21 cellular contexts compared by ENCODE assay signal in the genomic region with DNA sequence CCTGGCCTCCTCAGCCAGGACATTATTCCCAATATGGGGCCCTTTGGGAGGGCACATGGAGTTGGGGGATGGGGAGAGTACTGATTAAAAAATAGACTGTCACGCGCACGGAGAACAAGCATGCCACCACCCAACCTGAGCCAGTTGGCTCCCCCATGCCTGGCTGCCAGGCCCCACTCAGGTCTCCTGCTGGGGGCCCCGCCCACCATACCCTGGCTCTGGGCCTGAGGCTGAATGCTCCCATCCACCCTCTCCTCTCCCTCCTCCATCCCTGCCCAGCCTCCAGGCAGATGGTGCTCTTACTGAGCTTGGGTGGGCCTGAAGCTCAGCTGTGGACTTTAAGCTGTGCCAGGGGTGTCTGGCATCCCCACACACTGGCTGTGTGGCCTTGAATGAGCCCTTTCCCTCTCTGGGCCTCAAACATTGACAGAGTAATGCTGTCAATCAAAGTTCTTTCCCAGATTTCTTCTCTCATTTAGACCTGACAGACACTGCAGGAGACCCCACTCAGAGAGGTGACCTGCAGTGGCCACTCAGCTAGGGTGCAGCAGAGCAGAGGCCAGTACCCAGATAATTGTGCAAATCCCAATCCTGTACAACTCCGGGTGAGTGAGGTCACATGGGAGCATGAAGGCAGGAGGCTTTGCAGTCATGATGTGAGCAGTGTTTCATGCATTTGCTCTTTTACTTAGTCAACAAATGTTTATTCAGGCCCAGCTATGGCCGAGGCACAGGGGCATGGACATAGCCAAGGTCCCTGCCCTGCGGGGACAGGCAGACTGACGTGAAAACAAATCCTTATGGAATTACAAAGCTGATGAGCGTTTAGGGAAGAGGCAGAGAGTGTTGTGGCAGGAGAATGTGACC. TPM values are rescaled to one million over a fixed set of nuclear protein-coding genes. Genes with fewer than 3 reads are reported as not detected.
A peak's percentile ranks its signal among the peaks of the same experiment; 100 is the strongest.
DNase-seq lines count a peak whose midpoint lies in the region; ATAC-seq and TF ChIP-seq lines count a peak whose summit lies in the region.
"Had no signal": no experiment of that assay in that cellular context is flagged by ENCODE, and none has a peak within 500 bp of the region (broad histone marks: within the 10 kb centered on the region; RNA-seq: fewer than 3 reads in every experiment).

No MANE protein-coding gene starts in this region.

- H3K27me3 Mint-ChIP-seq in endodermal cell (ENCODE audit: insufficient read depth) (peaks cover 11% of the 10 kb centered on the region), HFFc6 (ENCODE audit: insufficient read depth) (peaks cover 9% of the 10 kb centered on the region)
- H3K27me3 Mint-ChIP-seq in activated CD4-positive, alpha-beta T cell treated with anti-CD3 and anti-CD28 coated beads, Interleukin-2, amount 10 ng/mL, durations not matched to agents 24 days and 14 days, result peaks cover 16% of the 10 kb centered on the region
- H3K27me3 Mint-ChIP-seq: naive B cell had no signal

- no peak overlapping the region for H3K4me3 ChIP-seq in endodermal cell (ENCODE audit: low read length)
- H3K4me3 ChIP-seq in lower lobe of right lung, result no peak overlapping the region
- no peak overlapping the region for H3K4me3 ChIP-seq in thoracic aorta
- no peak overlapping the region for H3K4me3 ChIP-seq in esophagus muscularis mucosa
- H3K4me3 ChIP-seq: prostate gland, SK-N-MC had no signal

- H3K36me3 ChIP-seq in endodermal cell (ENCODE audit: control insufficient read depth, insufficient read depth, low read length) (no peaks in the 10 kb centered on the region), lower lobe of right lung (peaks cover 3% of the 10 kb centered on the region), thoracic aorta (no peaks in the 10 kb centered on the region), esophagus muscularis mucosa (peaks cover 0 to 41% (median 3%) of the 10 kb centered on the region in 4 donors)
- H3K36me3 ChIP-seq: prostate gland had no signal

- intact Hi-C loops in lower lobe of right lung (cut with DNase I) (no loop called here), esophagus muscularis mucosa (cut with DNase I) (no loop called here)
- intact Hi-C loops in activated CD4-positive, alpha-beta T cell treated with anti-CD3 and anti-CD28 coated beads, Interleukin-2, amount 10 ng/mL, durations not matched to agents 24 days and 14 days (cut with micrococcal nuclease), result no loop called here

- H3K9me3 ChIP-seq in endodermal cell (ENCODE audit: control insufficient read depth, low read length) (no peaks in the 10 kb centered on the region), lower lobe of right lung (no peaks in the 10 kb centered on the region), thoracic aorta (no peaks in the 10 kb centered on the region), esophagus muscularis mucosa (no peaks in the 10 kb centered on the region)
- H3K9me3 ChIP-seq: Caco-2, prostate gland had no signal

- H3K27ac ChIP-seq in endodermal cell (ENCODE audit: low read depth, low read length), result no peak overlapping the region
- H3K27ac ChIP-seq in lower lobe of right lung, result peak overlapping the region; percentile 31
- H3K27ac ChIP-seq in thoracic aorta, result peak overlapping the region; percentile 99 to 100
- peak overlapping the region in 2 of 4 donors; percentile 22 to 25 for H3K27ac ChIP-seq in esophagus muscularis mucosa (replicated peaks in 1 of 4)
- H3K27ac ChIP-seq: SK-N-MC had no signal

- WGBS in endodermal cell (ENCODE audit: insufficient coverage in 1 of 2, insufficient read length in 1 of 2), 2 experiments, result 86 to 89% methylated on average over 8 to 9 of the region's 9 CpGs
- WGBS in esophagus muscularis mucosa, result 72% methylated on average over 9 of the region's 9 CpGs

- TF ChIP-seq POLR2A in esophagus muscularis mucosa (IDR thresholded peaks at IDR 0.05; ENCODE audit: low read depth), result no peak

- no peaks in the 10 kb centered on the region for H3K36me3 Mint-ChIP-seq in endodermal cell (ENCODE audit: low read depth)
- H3K36me3 Mint-ChIP-seq in activated CD4-positive, alpha-beta T cell treated with anti-CD3 and anti-CD28 coated beads, Interleukin-2, amount 10 ng/mL, durations not matched to agents 24 days and 14 days (ENCODE audit: low read depth), result no peaks in the 10 kb centered on the region
- no peaks in the 10 kb centered on the region for H3K36me3 Mint-ChIP-seq in HFFc6 (ENCODE audit: low read depth)
- H3K36me3 Mint-ChIP-seq: naive B cell had no signal

- ATAC-seq in lower lobe of right lung (no peak), thoracic aorta (ENCODE audit: insufficient number of reproducible peaks, low FRiP score, low read depth) (no peak), HG02642 (IDR thresholded peaks at IDR 0.05; ENCODE audit: poor library complexity, unreplicated experiment) (no peak)
- ATAC-seq: stimulated activated naive CD8-positive, alpha-beta T cell treated with anti-CD3 and anti-CD28 coated beads, Interleukin-15, amount 100 ng/mL, for 72 hours had no signal

- no peaks in the 10 kb centered on the region for H3K9me3 Mint-ChIP-seq in endodermal cell
- no peaks in the 10 kb centered on the region for H3K9me3 Mint-ChIP-seq in activated CD4-positive, alpha-beta T cell treated with anti-CD3 and anti-CD28 coated beads, Interleukin-2, amount 10 ng/mL, durations not matched to agents 24 days and 14 days
- no peaks in the 10 kb centered on the region for H3K9me3 Mint-ChIP-seq in HFFc6
- H3K9me3 Mint-ChIP-seq: activated naive CD4-positive, alpha-beta T cell treated with anti-CD3 and anti-CD28 coated beads for 36 hours; naive B cell; stimulated activated naive CD8-positive, alpha-beta T cell treated with anti-CD3 and anti-CD28 coated beads, Interleukin-15, amount 100 ng/mL, for 72 hours had no signal

- no peak for TF ChIP-seq EP300 in esophagus muscularis mucosa (IDR thresholded peaks at IDR 0.05)

- H3K9ac ChIP-seq in endodermal cell (ENCODE audit: extremely low read depth, low read length, poor library complexity, severe bottlenecking), result no peak overlapping the region

- DNase-seq in NCI-H69 (lab: John Stamatoyannopoulos, UW) (peak; percentile 54), endodermal cell (no peak), lower lobe of right lung (no peak), thoracic aorta (ENCODE audit: low spot score) (no peak), esophagus muscularis mucosa (ENCODE audit: extremely low spot score) (no peak), HFFc6 (no peak)
- DNase-seq in activated CD4-positive, alpha-beta T cell treated with anti-CD3 and anti-CD28 coated beads, Interleukin-2, amount 10 ng/mL, durations not matched to agents 24 days and 14 days, result no peak
- DNase-seq: activated CD4-positive, alpha-beta T cell treated with anti-CD3 and anti-CD28 coated beads for 4 hours; activated naive CD4-positive, alpha-beta T cell treated with anti-CD3 and anti-CD28 coated beads for 36 hours; Caco-2; effector memory CD4-positive, alpha-beta T cell; GDM1; GOT3; naive B cell; NCI-H146; stimulated activated naive CD8-positive, alpha-beta T cell treated with anti-CD3 and anti-CD28 coated beads, Interleukin-15, amount 100 ng/mL, for 72 hours had no signal

- peaks cover 5% of the 10 kb centered on the region for H3K4me1 Mint-ChIP-seq in endodermal cell
- H3K4me1 Mint-ChIP-seq in activated CD4-positive, alpha-beta T cell treated with anti-CD3 and anti-CD28 coated beads, Interleukin-2, amount 10 ng/mL, durations not matched to agents 24 days and 14 days, result no peaks in the 10 kb centered on the region
- H3K4me1 Mint-ChIP-seq in HFFc6 (ENCODE audit: low read depth), result peaks cover 60% of the 10 kb centered on the region
- H3K4me1 Mint-ChIP-seq: stimulated activated naive CD8-positive, alpha-beta T cell treated with anti-CD3 and anti-CD28 coated beads, Interleukin-15, amount 100 ng/mL, for 72 hours had no signal

- H3K4me3 Mint-ChIP-seq in endodermal cell (no peak overlapping the region), HFFc6 (no peak overlapping the region)
- no peak overlapping the region for H3K4me3 Mint-ChIP-seq in activated CD4-positive, alpha-beta T cell treated with anti-CD3 and anti-CD28 coated beads, Interleukin-2, amount 10 ng/mL, durations not matched to agents 24 days and 14 days
- H3K4me3 Mint-ChIP-seq: activated naive CD4-positive, alpha-beta T cell treated with anti-CD3 and anti-CD28 coated beads for 36 hours; stimulated activated naive CD8-positive, alpha-beta T cell treated with anti-CD3 and anti-CD28 coated beads, Interleukin-15, amount 100 ng/mL, for 72 hours had no signal

- H3K27ac Mint-ChIP-seq in endodermal cell (peak overlapping the region; percentile 27), HFFc6 (no peak overlapping the region)
- no peak overlapping the region for H3K27ac Mint-ChIP-seq in activated CD4-positive, alpha-beta T cell treated with anti-CD3 and anti-CD28 coated beads, Interleukin-2, amount 10 ng/mL, durations not matched to agents 24 days and 14 days
- H3K27ac Mint-ChIP-seq: activated naive CD4-positive, alpha-beta T cell treated with anti-CD3 and anti-CD28 coated beads for 36 hours; stimulated activated naive CD8-positive, alpha-beta T cell treated with anti-CD3 and anti-CD28 coated beads, Interleukin-15, amount 100 ng/mL, for 72 hours had no signal

- H3K27me3 ChIP-seq in endodermal cell (ENCODE audit: control insufficient read depth, insufficient read depth, low read length, poor library complexity, severe bottlenecking), result peaks cover 2% of the 10 kb centered on the region
- H3K27me3 ChIP-seq in lower lobe of right lung (ENCODE audit: low read depth), result no peaks in the 10 kb centered on the region
- H3K27me3 ChIP-seq in thoracic aorta (replicated peaks; ENCODE audit: insufficient read depth), result no peaks in the 10 kb centered on the region
- no peaks in the 10 kb centered on the region for H3K27me3 ChIP-seq in esophagus muscularis mucosa

- TF ChIP-seq CTCF in endodermal cell (conservative IDR thresholded peaks at IDR 0.05) (no peak), lower lobe of right lung (IDR thresholded peaks at IDR 0.05) (no peak), thoracic aorta (IDR thresholded peaks at IDR 0.05) (no peak), esophagus muscularis mucosa (IDR thresholded peaks at IDR 0.05) (no peak), HFFc6 (IDR thresholded peaks at IDR 0.05) (no peak)

- H3K4me1 ChIP-seq in endodermal cell (ENCODE audit: control insufficient read depth, insufficient read depth, low read length) (no peaks in the 10 kb centered on the region), lower lobe of right lung (peaks cover 67% of the 10 kb centered on the region), thoracic aorta (ENCODE audit: control insufficient read depth in 1 of 2, low read depth in 2 of 2) (peaks cover 58 to 87% of the 10 kb centered on the region in 2 donors), esophagus muscularis mucosa (peaks cover 67 to 75% (median 71%) of the 10 kb centered on the region in 4 donors)
- H3K4me1 ChIP-seq: prostate gland had no signal

RNA-seq across cellular contexts. Expression of gene SYNPO, which starts 9.8 kb away (rescaled TPM):
- 1 to 10 TPM; 4.2 to 4.5 TPM for total RNA-seq in endodermal cell
- polyA plus RNA-seq in endodermal cell (2013, experiment 1 of 2), result 3.8 TPM
- 4.6 TPM for polyA plus RNA-seq in endodermal cell (2013, experiment 2 of 2)
- total RNA-seq in lower lobe of right lung, result 90.6 TPM
- total RNA-seq in thoracic aorta, result 100 to 1,000 TPM; 191 to 226 TPM
- total RNA-seq in esophagus muscularis mucosa, result 10 to 100 TPM; 20.4 to 54.0 (median 39.3) TPM
- total RNA-seq in activated CD4-positive, alpha-beta T cell treated with anti-CD3 and anti-CD28 coated beads, Interleukin-2, amount 10 ng/mL, durations not matched to agents 24 days and 14 days, result not detected in 2 replicates
- 10 to 100 TPM; 35.6 to 50.7 (median 47.8) TPM for total RNA-seq in HFFc6 (2021; fragmentation: NEBNext Ultra II Directional; extraction: Animal tissue kit (Norgen Biotek cat#: 25700))

RNA-seq across cellular contexts. Expression of gene MYOZ3, which starts 30.4 kb away (rescaled TPM):
- total RNA-seq in endodermal cell (10 to 100 TPM; 12.4 to 15.8 TPM), lower lobe of right lung (0.92 TPM), thoracic aorta (1 to 10 TPM in 1 of 2 donors, under 1 TPM in 1; 0.81 to 2.8 TPM), esophagus muscularis mucosa (1 to 10 TPM in 1 of 4 donors, under 1 TPM in 2, not detected in 1; 0.17 to 1.2 (median 0.46) TPM)
- 4.8 TPM for polyA plus RNA-seq in endodermal cell (2013, experiment 1 of 2)
- 3.3 TPM for polyA plus RNA-seq in endodermal cell (2013, experiment 2 of 2)
- total RNA-seq in activated CD4-positive, alpha-beta T cell treated with anti-CD3 and anti-CD28 coated beads, Interleukin-2, amount 10 ng/mL, durations not matched to agents 24 days and 14 days, result 0.07 and 0.28 TPM in 2 replicates
- total RNA-seq in HFFc6 (2021; fragmentation: NEBNext Ultra II Directional; extraction: Animal tissue kit (Norgen Biotek cat#: 25700)), result under 1 TPM in 2 of 6 experiments, not detected in 4; 0.05 to 0.14 TPM
- total RNA-seq: bronchial epithelial cell, Caco-2, NCI-H460 had no signal
